ENCODE assay signal across 20 cellular contexts in the genomic region with DNA sequence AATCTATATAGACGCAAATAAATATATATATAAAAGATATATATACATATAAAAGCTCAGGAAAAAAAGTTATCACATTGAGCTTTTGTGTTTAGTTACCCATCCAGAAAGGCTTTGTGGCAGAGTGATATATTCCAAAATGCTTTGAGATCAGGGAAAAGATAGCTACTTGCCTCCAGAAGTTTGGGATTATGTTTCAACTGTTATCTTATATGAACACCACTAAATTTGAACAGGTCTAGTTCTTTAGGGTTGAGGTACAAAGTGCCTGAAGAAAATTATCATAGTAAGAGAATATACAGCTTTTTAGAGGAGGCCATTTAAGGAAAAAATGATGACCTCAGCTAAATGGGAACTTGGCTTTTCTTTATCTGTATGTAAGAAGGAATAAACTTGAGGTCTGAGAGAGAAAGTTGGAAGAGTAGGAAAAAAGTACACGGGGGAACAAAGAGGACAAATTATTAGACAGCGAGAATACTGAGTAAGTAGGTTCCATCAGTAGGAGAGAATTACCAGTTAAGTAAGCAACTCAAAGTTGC. TPM values are rescaled to one million over a fixed set of nuclear protein-coding genes. Genes with fewer than 3 reads are reported as not detected.
DNase-seq lines count a peak whose midpoint lies in the region; ATAC-seq and TF ChIP-seq lines count a peak whose summit lies in the region.
"Had no signal": no experiment of that assay in that cellular context is flagged by ENCODE, and none has a peak within 500 bp of the region (broad histone marks: within the 10 kb centered on the region; RNA-seq: fewer than 3 reads in every experiment).

No MANE protein-coding gene starts in this region.

- DNase-seq in SK-N-SH (no peak), GM12865 (ENCODE audit: low read depth) (no peak), NCI-H2171 treated with DMSO at 0.1 percent for 48 hours (lab: John Stamatoyannopoulos, UW) (no peak), AG08396 (ENCODE audit: low spot score) (no peak)
- no peak for DNase-seq in naive thymus-derived CD4-positive, alpha-beta T cell
- DNase-seq: 8988T; activated CD4-positive, alpha-beta T cell treated with anti-CD3 and anti-CD28 coated beads, Interleukin-2, amount 10 ng/mL, durations not matched to agents 7 days and 5 days; activated gamma-delta T cell treated with Interleukin-2 at 50 U/mL for 16 hours; effector CD4-positive, alpha-beta T cell; GDM1; Kasumi-1; NCI-H187 treated with DMSO at 0.1 percent for 48 hours; NCI-H526; RPMI8226; stimulated activated CD4-positive, alpha-beta T cell treated with anti-CD3 and anti-CD28 coated beads, Interleukin-4, amount 100 ng/mL, for 24 hours had no signal

- no peak overlapping the region for H3K4me3 ChIP-seq in SK-N-SH (ENCODE audit: low read depth in 2 of 2, low read length in 1 of 2)
- H3K4me3 ChIP-seq in GM12865 (ENCODE audit: low read depth, low read length), result peak overlapping the region; percentile 72
- no peak overlapping the region for H3K4me3 ChIP-seq in naive thymus-derived CD4-positive, alpha-beta T cell (ENCODE audit: low read length)
- H3K4me3 ChIP-seq: breast epithelium had no signal

- no peak overlapping the region for H3K9ac ChIP-seq in SK-N-SH

- TF ChIP-seq CTCF in SK-N-SH (IDR thresholded peaks at IDR 0.05), result no peak
- no peak for TF ChIP-seq CTCF in GM12865 (IDR thresholded peaks at IDR 0.05; ENCODE audit: insufficient read depth, low read depth, low read length, missing control alignments)
- no peak for TF ChIP-seq CTCF in VCaP (conservative IDR thresholded peaks at IDR 0.05)

- H3K4me2 ChIP-seq in SK-N-SH, result peak overlapping the region; percentile 87; the same call in 1 of the 2 replicates

- H3K27me3 Mint-ChIP-seq in naive thymus-derived CD4-positive, alpha-beta T cell, result no peaks in the 10 kb centered on the region
- H3K27me3 Mint-ChIP-seq: activated CD4-positive, alpha-beta T cell treated with anti-CD3 and anti-CD28 coated beads, Interleukin-2, amount 10 ng/mL, durations not matched to agents 7 days and 5 days had no signal

- H3K9me3 Mint-ChIP-seq in naive thymus-derived CD4-positive, alpha-beta T cell, result no peaks in the 10 kb centered on the region
- H3K9me3 Mint-ChIP-seq: activated CD4-positive, alpha-beta T cell treated with anti-CD3 and anti-CD28 coated beads, Interleukin-2, amount 10 ng/mL, durations not matched to agents 7 days and 5 days had no signal

- H3K9me3 ChIP-seq in SK-N-SH, result no peaks in the 10 kb centered on the region
- no peaks in the 10 kb centered on the region for H3K9me3 ChIP-seq in naive thymus-derived CD4-positive, alpha-beta T cell (ENCODE audit: control insufficient read depth in 2 of 3, low read length in 3 of 3)
- H3K9me3 ChIP-seq: breast epithelium had no signal

- intact Hi-C loops in naive thymus-derived CD4-positive, alpha-beta T cell (cut with micrococcal nuclease), result loop anchor here (5.0 kb wide), 4 partner anchors 226 to 1301 kb away; partner anchors contain the start of genes MRPL50 (in 1 of the 2) and ZNF189 (in 1 of the 2)

- ATAC-seq in SK-N-SH treated with all-trans-retinoic acid at 6 μM for 48 hours (no peak), GM21423 (IDR thresholded peaks at IDR 0.05; ENCODE audit: unreplicated experiment) (no peak)
- no peak for ATAC-seq in naive thymus-derived CD4-positive, alpha-beta T cell
- ATAC-seq: left lobe of liver had no signal

- H3K4me3 Mint-ChIP-seq in naive thymus-derived CD4-positive, alpha-beta T cell, result peak overlapping the region in 8 of 10 donors; percentile 3 to 70 (median 47)
- H3K4me3 Mint-ChIP-seq: activated CD4-positive, alpha-beta T cell treated with anti-CD3 and anti-CD28 coated beads, Interleukin-2, amount 10 ng/mL, durations not matched to agents 7 days and 5 days had no signal

- POLR2A ChIA-PET in SK-N-SH (lab: Yijun Ruan, JAX), result no interaction called here
- POLR2A ChIA-PET in naive thymus-derived CD4-positive, alpha-beta T cell (lab: Charles Lee), result no interaction called here

- H4K20me1 ChIP-seq in SK-N-SH (ENCODE audit: insufficient read depth), result peaks cover 56% of the 10 kb centered on the region

- no peak for TF ChIP-seq RAD21 in SK-N-SH (IDR thresholded peaks at IDR 0.05; ENCODE audit: low read length)

- no peak overlapping the region for H3K27ac ChIP-seq in SK-N-SH (ENCODE audit: low read depth in 2 of 2, low read length in 1 of 2)
- peak overlapping the region; percentile 84 for H3K27ac ChIP-seq in VCaP
- H3K27ac ChIP-seq in naive thymus-derived CD4-positive, alpha-beta T cell (ENCODE audit: low read depth, low read length), result no peak overlapping the region
- H3K27ac ChIP-seq: breast epithelium had no signal

- no peaks in the 10 kb centered on the region for H3K27me3 ChIP-seq in SK-N-SH (ENCODE audit: insufficient read depth)
- no peaks in the 10 kb centered on the region for H3K27me3 ChIP-seq in naive thymus-derived CD4-positive, alpha-beta T cell (ENCODE audit: control insufficient read depth in 2 of 2, insufficient read depth in 2 of 2, low read length in 2 of 2)
- H3K27me3 ChIP-seq: breast epithelium had no signal

- CTCF ChIA-PET in SK-N-SH (lab: Yijun Ruan, JAX), result interaction anchor here (0.6 kb wide), 1 partner anchor 33 kb away, joined by 3 read pairs; no protein-coding TSS in a partner anchor
- CTCF ChIA-PET in naive thymus-derived CD4-positive, alpha-beta T cell (lab: Charles Lee), result interaction anchor here (0.7 kb wide), 1 partner anchor 114 kb away, joined by 3 read pairs; no protein-coding TSS in a partner anchor

- peaks cover 89% of the 10 kb centered on the region for H3K79me2 ChIP-seq in SK-N-SH (ENCODE audit: insufficient read depth)

- H3K27ac Mint-ChIP-seq in naive thymus-derived CD4-positive, alpha-beta T cell, result peak overlapping the region in 1 of 9 donors; percentile 59
- H3K27ac Mint-ChIP-seq: activated CD4-positive, alpha-beta T cell treated with anti-CD3 and anti-CD28 coated beads, Interleukin-2, amount 10 ng/mL, durations not matched to agents 7 days and 5 days had no signal

- TF ChIP-seq EP300 in SK-N-SH (IDR thresholded peaks at IDR 0.05; ENCODE audit: borderline replicate concordance in 1 of 2, low read depth in 1 of 2, low read length in 1 of 2), result no peak

- H3K4me1 ChIP-seq in SK-N-SH (ENCODE audit: control insufficient read depth in 1 of 2, insufficient read depth in 2 of 2, low read depth in 1 of 2, low read length in 1 of 2), result peaks cover 12 to 18% of the 10 kb centered on the region in 2 experiments; a peak in 3 of 4 replicates
- peaks cover 22 to 25% of the 10 kb centered on the region in 2 donors for H3K4me1 ChIP-seq in naive thymus-derived CD4-positive, alpha-beta T cell (ENCODE audit: control insufficient read depth in 2 of 2, insufficient read depth in 2 of 2, low read length in 2 of 2)

- H3K36me3 Mint-ChIP-seq in naive thymus-derived CD4-positive, alpha-beta T cell, result peaks cover 0 to 4% (median 0%) of the 10 kb centered on the region in 5 donors

- H2AFZ ChIP-seq in SK-N-SH (ENCODE audit: low read depth), result no peak overlapping the region

- no peaks in the 10 kb centered on the region for H3K9me2 ChIP-seq in SK-N-SH

- 74% methylated on average over 3 of the region's 3 CpGs for WGBS in SK-N-SH (ENCODE audit: low lambda C conversion rate)

- peaks cover 0 to 5% of the 10 kb centered on the region in 2 experiments for H3K36me3 ChIP-seq in SK-N-SH (replicated peaks in 1 of 2; ENCODE audit: control insufficient read depth in 1 of 2, insufficient read depth in 2 of 2, low read length in 1 of 2)
- peaks cover 0 to 9% (median 3%) of the 10 kb centered on the region in 3 experiments for H3K36me3 ChIP-seq in naive thymus-derived CD4-positive, alpha-beta T cell (ENCODE audit: control insufficient read depth in 2 of 3, insufficient read depth in 3 of 3, low read length in 3 of 3)
- H3K36me3 ChIP-seq: breast epithelium had no signal

- peaks cover 11% of the 10 kb centered on the region for H3F3A ChIP-seq in SK-N-SH (replicated peaks; ENCODE audit: insufficient read depth)

- peaks cover 45 to 79% (median 68%) of the 10 kb centered on the region in 7 donors for H3K4me1 Mint-ChIP-seq in naive thymus-derived CD4-positive, alpha-beta T cell

TF ChIP-seq in SK-N-SH treated with all-trans-retinoic acid at 6 μM for 48 hours, 23 proteins besides CTCF, POLR2A, EP300 and RAD21:
- TF ChIP-seq CREB5 (CRISPR knock-in tag; IDR thresholded peaks at IDR 0.05; ENCODE audit: low read depth) (no peak), ESRRG (CRISPR knock-in tag; IDR thresholded peaks at IDR 0.05) (no peak), ZC3H10 (CRISPR knock-in tag; IDR thresholded peaks at IDR 0.05) (no peak), PPARA (CRISPR knock-in tag; IDR thresholded peaks at IDR 0.05; ENCODE audit: borderline replicate concordance) (no peak), GLIS3 (CRISPR knock-in tag; IDR thresholded peaks at IDR 0.05) (no peak)

RNA-seq across cellular contexts. Expression of gene ERP44, which starts 2.4 kb away (rescaled TPM):
- 9.4 and 10.0 TPM in 2 replicates for polyA plus RNA-seq in SK-N-SH (2012; rRNA removed)
- 13.6 and 16.6 TPM in 2 replicates for polyA plus RNA-seq in SK-N-SH (2012; cell fraction: cytosol; rRNA removed)
- 3.5 and 10.2 TPM in 2 replicates for polyA plus RNA-seq in SK-N-SH (2012; cell fraction: nucleus; rRNA removed)
- total RNA-seq in naive thymus-derived CD4-positive, alpha-beta T cell, result 10 to 100 TPM in 4 of 5 experiments, 1 to 10 TPM in 1; 9.8 to 19.5 (median 15.2) TPM
- 10 to 100 TPM; 29.8 to 38.2 TPM for polyA plus RNA-seq in naive thymus-derived CD4-positive, alpha-beta T cell

RNA-seq across cellular contexts. Expression of gene INVS, which starts 2.6 kb away (rescaled TPM):
- polyA plus RNA-seq in SK-N-SH (2012; rRNA removed), result 8.1 and 11.4 TPM in 2 replicates
- 6.8 and 8.9 TPM in 2 replicates for polyA plus RNA-seq in SK-N-SH (2012; cell fraction: cytosol; rRNA removed)
- 13.4 and 24.4 TPM in 2 replicates for polyA plus RNA-seq in SK-N-SH (2012; cell fraction: nucleus; rRNA removed)
- total RNA-seq in naive thymus-derived CD4-positive, alpha-beta T cell, result 10 to 100 TPM; 15.0 to 20.8 (median 20.6) TPM
- 10 to 100 TPM in 1 of 2 donors, 1 to 10 TPM in 1; 6.2 to 10.2 TPM for polyA plus RNA-seq in naive thymus-derived CD4-positive, alpha-beta T cell
